Comparison of ENCODE assay signal across 2 cellular contexts in the genomic region with DNA sequence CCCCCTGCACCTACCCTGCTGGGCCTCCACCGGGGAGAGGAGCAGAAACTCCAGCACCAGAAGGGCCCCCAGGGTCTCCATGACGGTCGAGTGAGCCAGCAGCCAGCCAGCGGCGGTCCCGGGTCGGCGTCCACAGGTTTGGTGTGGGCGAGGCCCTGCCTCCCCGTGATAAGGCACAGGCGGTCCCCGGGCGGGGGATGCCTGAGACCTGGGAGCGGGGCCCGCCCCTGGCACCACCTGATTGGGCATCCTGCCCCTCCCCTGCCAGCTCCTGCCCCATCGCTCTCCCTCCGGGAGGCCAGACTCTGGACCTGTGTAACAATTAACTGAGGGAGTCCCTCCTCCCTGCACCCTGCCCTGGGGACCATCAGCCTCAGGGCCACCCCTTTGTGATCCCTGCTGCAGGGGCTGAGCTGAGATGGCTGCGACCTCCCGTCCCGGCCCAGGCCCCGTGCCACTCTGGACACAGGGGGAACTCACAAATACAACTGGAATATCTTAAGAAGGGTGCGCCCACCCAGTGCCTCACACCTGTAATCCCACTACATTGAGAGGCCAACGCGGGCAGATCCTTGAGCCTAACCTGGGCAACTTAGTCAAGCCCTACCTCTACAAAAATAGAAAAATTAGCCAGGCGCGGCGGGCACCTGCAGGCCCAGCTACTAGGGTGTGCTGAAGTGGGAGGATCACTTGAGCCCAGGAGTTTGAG.
TF ChIP-seq lines count a peak whose summit lies in the region.

A gene (minus strand): TSS at position 143 of the 709 bp plus-strand sequence. CDS start 62 bp downstream, at position 81.

TF ChIP-seq in GM12878, 131 proteins besides CTCF, POLR2A, EP300 and RAD21:
- TF ChIP-seq ZBED1 (IDR thresholded peaks at IDR 0.05; ENCODE audit: borderline replicate concordance) (no peak), ZSCAN29 (IDR thresholded peaks at IDR 0.05) (no peak), TCF3 (IDR thresholded peaks at IDR 0.05; ENCODE audit: borderline replicate concordance, insufficient read depth, low read depth, low read length) (no peak), SMC3 (IDR thresholded peaks at IDR 0.05; ENCODE audit: borderline replicate concordance, low read length) (no peak), NR2C1 (IDR thresholded peaks at IDR 0.05) (no peak), GABPA (IDR thresholded peaks at IDR 0.05; ENCODE audit: low read depth) (no peak), RFX5 (IDR thresholded peaks at IDR 0.05; ENCODE audit: low read depth, low read length) (no peak)
- TF ChIP-seq, protein P1, sequence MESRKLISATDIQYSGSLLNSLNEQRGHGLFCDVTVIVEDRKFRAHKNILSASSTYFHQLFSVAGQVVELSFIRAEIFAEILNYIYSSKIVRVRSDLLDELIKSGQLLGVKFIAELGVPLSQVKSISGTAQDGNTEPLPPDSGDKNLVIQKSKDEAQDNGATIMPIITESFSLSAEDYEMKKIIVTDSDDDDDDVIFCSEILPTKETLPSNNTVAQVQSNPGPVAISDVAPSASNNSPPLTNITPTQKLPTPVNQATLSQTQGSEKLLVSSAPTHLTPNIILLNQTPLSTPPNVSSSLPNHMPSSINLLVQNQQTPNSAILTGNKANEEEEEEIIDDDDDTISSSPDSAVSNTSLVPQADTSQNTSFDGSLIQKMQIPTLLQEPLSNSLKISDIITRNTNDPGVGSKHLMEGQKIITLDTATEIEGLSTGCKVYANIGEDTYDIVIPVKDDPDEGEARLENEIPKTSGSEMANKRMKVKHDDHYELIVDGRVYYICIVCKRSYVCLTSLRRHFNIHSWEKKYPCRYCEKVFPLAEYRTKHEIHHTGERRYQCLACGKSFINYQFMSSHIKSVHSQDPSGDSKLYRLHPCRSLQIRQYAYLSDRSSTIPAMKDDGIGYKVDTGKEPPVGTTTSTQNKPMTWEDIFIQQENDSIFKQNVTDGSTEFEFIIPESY (IDR thresholded peaks at IDR 0.05) = no peak

TF ChIP-seq in GM12891, 5 proteins besides CTCF, POLR2A, EP300 and RAD21:
- TF ChIP-seq POLR2AphosphoS5 (IDR thresholded peaks at IDR 0.05; ENCODE audit: low read depth, low read length) (no peak), PAX5 (IDR thresholded peaks at IDR 0.05; ENCODE audit: insufficient read depth, low read length, severe bottlenecking) (no peak), SPI1 (IDR thresholded peaks at IDR 0.05; ENCODE audit: low read depth, low read length) (no peak), POU2F2 (IDR thresholded peaks at IDR 0.05; ENCODE audit: low read depth, low read length) (no peak), TAF1 (IDR thresholded peaks at IDR 0.05; ENCODE audit: low read depth, low read length) (no peak)
